In the genomic region with DNA sequence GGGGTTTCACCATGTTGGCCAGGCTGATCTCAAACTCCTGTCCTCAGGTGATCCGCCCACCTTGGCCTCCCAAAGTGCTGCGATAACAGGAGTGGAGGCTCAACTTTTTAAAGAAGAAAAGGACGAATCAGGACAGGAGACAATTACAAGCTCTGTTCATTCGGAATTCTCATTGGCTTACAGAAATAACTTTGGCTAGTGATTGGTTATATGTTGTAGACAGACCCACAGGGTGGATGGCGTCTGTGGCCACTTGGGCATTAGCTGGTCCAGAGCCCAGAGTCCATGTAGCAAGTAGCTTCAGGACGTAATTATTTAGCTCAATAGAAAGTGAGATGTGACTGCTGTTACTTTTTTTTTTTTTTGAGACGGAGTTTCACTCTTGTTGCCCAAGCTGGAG, we compare ENCODE assay signal across 2 cellular contexts.
A peak's percentile ranks its signal among the peaks of the same experiment; 100 is the strongest.
TF ChIP-seq lines count a peak whose summit lies in the region.

No MANE protein-coding gene starts in this region.

TF ChIP-seq in HCT116, 20 proteins besides CTCF, POLR2A, EP300 and RAD21:
- no peak for TF ChIP-seq SP1 (IDR thresholded peaks at IDR 0.05; ENCODE audit: low read depth)
- no peak for TF ChIP-seq EGR1 (IDR thresholded peaks at IDR 0.05; ENCODE audit: low read depth)
- TF ChIP-seq, protein P1, sequence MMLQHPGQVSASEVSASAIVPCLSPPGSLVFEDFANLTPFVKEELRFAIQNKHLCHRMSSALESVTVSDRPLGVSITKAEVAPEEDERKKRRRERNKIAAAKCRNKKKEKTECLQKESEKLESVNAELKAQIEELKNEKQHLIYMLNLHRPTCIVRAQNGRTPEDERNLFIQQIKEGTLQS (IDR thresholded peaks at IDR 0.05): no peak
- TF ChIP-seq, protein P2, sequence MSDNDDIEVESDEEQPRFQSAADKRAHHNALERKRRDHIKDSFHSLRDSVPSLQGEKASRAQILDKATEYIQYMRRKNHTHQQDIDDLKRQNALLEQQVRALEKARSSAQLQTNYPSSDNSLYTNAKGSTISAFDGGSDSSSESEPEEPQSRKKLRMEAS (IDR thresholded peaks at IDR 0.05): no peak
- TF ChIP-seq TCF7L2 (IDR thresholded peaks at IDR 0.05; ENCODE audit: borderline replicate concordance, extremely low read depth, insufficient read depth, insufficient read length): no peak
- TF ChIP-seq, protein P3, sequence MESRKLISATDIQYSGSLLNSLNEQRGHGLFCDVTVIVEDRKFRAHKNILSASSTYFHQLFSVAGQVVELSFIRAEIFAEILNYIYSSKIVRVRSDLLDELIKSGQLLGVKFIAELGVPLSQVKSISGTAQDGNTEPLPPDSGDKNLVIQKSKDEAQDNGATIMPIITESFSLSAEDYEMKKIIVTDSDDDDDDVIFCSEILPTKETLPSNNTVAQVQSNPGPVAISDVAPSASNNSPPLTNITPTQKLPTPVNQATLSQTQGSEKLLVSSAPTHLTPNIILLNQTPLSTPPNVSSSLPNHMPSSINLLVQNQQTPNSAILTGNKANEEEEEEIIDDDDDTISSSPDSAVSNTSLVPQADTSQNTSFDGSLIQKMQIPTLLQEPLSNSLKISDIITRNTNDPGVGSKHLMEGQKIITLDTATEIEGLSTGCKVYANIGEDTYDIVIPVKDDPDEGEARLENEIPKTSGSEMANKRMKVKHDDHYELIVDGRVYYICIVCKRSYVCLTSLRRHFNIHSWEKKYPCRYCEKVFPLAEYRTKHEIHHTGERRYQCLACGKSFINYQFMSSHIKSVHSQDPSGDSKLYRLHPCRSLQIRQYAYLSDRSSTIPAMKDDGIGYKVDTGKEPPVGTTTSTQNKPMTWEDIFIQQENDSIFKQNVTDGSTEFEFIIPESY (IDR thresholded peaks at IDR 0.05; ENCODE audit: extremely low read depth, insufficient replicate concordance, low read length): no peak
- no peak for TF ChIP-seq EZH2 (IDR thresholded peaks at IDR 0.05)
- TF ChIP-seq SRF (IDR thresholded peaks at IDR 0.05; ENCODE audit: low read depth): no peak
- TF ChIP-seq ELF1 (IDR thresholded peaks at IDR 0.05; ENCODE audit: borderline replicate concordance, low read depth): no peak

TF ChIP-seq in GM12878, 131 proteins besides CTCF, POLR2A, EP300 and RAD21:
- TF ChIP-seq, protein P4, sequence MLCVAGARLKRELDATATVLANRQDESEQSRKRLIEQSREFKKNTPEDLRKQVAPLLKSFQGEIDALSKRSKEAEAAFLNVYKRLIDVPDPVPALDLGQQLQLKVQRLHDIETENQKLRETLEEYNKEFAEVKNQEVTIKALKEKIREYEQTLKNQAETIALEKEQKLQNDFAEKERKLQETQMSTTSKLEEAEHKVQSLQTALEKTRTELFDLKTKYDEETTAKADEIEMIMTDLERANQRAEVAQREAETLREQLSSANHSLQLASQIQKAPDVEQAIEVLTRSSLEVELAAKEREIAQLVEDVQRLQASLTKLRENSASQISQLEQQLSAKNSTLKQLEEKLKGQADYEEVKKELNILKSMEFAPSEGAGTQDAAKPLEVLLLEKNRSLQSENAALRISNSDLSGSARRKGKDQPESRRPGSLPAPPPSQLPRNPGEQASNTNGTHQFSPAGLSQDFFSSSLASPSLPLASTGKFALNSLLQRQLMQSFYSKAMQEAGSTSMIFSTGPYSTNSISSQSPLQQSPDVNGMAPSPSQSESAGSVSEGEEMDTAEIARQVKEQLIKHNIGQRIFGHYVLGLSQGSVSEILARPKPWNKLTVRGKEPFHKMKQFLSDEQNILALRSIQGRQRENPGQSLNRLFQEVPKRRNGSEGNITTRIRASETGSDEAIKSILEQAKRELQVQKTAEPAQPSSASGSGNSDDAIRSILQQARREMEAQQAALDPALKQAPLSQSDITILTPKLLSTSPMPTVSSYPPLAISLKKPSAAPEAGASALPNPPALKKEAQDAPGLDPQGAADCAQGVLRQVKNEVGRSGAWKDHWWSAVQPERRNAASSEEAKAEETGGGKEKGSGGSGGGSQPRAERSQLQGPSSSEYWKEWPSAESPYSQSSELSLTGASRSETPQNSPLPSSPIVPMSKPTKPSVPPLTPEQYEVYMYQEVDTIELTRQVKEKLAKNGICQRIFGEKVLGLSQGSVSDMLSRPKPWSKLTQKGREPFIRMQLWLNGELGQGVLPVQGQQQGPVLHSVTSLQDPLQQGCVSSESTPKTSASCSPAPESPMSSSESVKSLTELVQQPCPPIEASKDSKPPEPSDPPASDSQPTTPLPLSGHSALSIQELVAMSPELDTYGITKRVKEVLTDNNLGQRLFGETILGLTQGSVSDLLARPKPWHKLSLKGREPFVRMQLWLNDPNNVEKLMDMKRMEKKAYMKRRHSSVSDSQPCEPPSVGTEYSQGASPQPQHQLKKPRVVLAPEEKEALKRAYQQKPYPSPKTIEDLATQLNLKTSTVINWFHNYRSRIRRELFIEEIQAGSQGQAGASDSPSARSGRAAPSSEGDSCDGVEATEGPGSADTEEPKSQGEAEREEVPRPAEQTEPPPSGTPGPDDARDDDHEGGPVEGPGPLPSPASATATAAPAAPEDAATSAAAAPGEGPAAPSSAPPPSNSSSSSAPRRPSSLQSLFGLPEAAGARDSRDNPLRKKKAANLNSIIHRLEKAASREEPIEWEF (IDR thresholded peaks at IDR 0.05; ENCODE audit: insufficient replicate concordance, low read depth, low read length): no peak
- TF ChIP-seq, protein P5, sequence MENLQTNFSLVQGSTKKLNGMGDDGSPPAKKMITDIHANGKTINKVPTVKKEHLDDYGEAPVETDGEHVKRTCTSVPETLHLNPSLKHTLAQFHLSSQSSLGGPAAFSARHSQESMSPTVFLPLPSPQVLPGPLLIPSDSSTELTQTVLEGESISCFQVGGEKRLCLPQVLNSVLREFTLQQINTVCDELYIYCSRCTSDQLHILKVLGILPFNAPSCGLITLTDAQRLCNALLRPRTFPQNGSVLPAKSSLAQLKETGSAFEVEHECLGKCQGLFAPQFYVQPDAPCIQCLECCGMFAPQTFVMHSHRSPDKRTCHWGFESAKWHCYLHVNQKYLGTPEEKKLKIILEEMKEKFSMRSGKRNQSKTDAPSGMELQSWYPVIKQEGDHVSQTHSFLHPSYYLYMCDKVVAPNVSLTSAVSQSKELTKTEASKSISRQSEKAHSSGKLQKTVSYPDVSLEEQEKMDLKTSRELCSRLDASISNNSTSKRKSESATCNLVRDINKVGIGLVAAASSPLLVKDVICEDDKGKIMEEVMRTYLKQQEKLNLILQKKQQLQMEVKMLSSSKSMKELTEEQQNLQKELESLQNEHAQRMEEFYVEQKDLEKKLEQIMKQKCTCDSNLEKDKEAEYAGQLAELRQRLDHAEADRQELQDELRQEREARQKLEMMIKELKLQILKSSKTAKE (IDR thresholded peaks at IDR 0.05; ENCODE audit: low read depth, poor library complexity, severe bottlenecking): no peak
- TF ChIP-seq SP1 (IDR thresholded peaks at IDR 0.05; ENCODE audit: low read depth, low read length): peak; percentile 49
TF ChIP-seq in GM12878: peak in this region for 1.
